ENCODE assay signal across 9 cellular contexts in genomic region chr14:63770187-63770807, GRCh38. TPM values are rescaled to one million over a fixed set of nuclear protein-coding genes. Genes with fewer than 3 reads are reported as not detected.
A peak's percentile ranks its signal among the peaks of the same experiment; 100 is the strongest.
DNase-seq lines count a peak whose midpoint lies in the region; ATAC-seq and TF ChIP-seq lines count a peak whose summit lies in the region.
"Had no signal": no experiment of that assay in that cellular context is flagged by ENCODE, and none has a peak within 500 bp of the region (broad histone marks: within the 10 kb centered on the region; RNA-seq: fewer than 3 reads in every experiment).

No MANE protein-coding gene starts in this region.

- peak; percentile 62 for DNase-seq in DMS 273 (lab: John Stamatoyannopoulos, UW; ENCODE audit: unreplicated experiment)
- DNase-seq in DMS 273 treated with DMSO at 0.1 percent for 48 hours (lab: John Stamatoyannopoulos, UW), result no peak
- peak; percentile 49 for DNase-seq in RPMI7951 (ENCODE audit: low read depth)
- peak; percentile 11 for DNase-seq in activated naive CD8-positive, alpha-beta T cell treated with anti-CD3 and anti-CD28 coated beads for 36 hours
- DNase-seq in right atrium auricular region (ENCODE audit: low spot score), result no peak
- DNase-seq in stimulated activated CD4-positive, alpha-beta T cell treated with anti-CD3 and anti-CD28 coated beads, Interleukin-2, amount 100 ng/mL, for 24 hours, result peak; percentile 41 to 51
- no peak for DNase-seq in DMS153 treated with DMSO at 0.1 percent for 48 hours (lab: John Stamatoyannopoulos, UW; ENCODE audit: unreplicated experiment)

- H3K36me3 Mint-ChIP-seq in activated naive CD8-positive, alpha-beta T cell treated with anti-CD3 and anti-CD28 coated beads for 36 hours, result no peaks in the 10 kb centered on the region

- peaks cover 2% of the 10 kb centered on the region for H3K4me1 Mint-ChIP-seq in activated naive CD8-positive, alpha-beta T cell treated with anti-CD3 and anti-CD28 coated beads for 36 hours

- H3K27ac ChIP-seq in right atrium auricular region, result no peak overlapping the region

- no peak overlapping the region for H3K27ac Mint-ChIP-seq in activated naive CD8-positive, alpha-beta T cell treated with anti-CD3 and anti-CD28 coated beads for 36 hours
- H3K27ac Mint-ChIP-seq: dendritic cell treated with granulocyte-macrophage colony-stimulating factor and Interleukin-4, amounts not matched to agents 40 ng/mL and 50 ng/mL, for 4 days had no signal

- no peaks in the 10 kb centered on the region for H3K27me3 ChIP-seq in right atrium auricular region

- H3K9me3 ChIP-seq in right atrium auricular region, result no peaks in the 10 kb centered on the region

- H3K4me3 ChIP-seq in right atrium auricular region, result no peak overlapping the region

- no peaks in the 10 kb centered on the region for H3K36me3 ChIP-seq in right atrium auricular region

- peak; percentile 82 for ATAC-seq in HG02759 (IDR thresholded peaks at IDR 0.05; ENCODE audit: unreplicated experiment)

- no peaks in the 10 kb centered on the region for H3K4me1 ChIP-seq in right atrium auricular region

- no peaks in the 10 kb centered on the region for H3K27me3 Mint-ChIP-seq in activated naive CD8-positive, alpha-beta T cell treated with anti-CD3 and anti-CD28 coated beads for 36 hours
- H3K27me3 Mint-ChIP-seq: dendritic cell treated with granulocyte-macrophage colony-stimulating factor and Interleukin-4, amounts not matched to agents 40 ng/mL and 50 ng/mL, for 4 days had no signal

- no peaks in the 10 kb centered on the region for H3K9me3 Mint-ChIP-seq in activated naive CD8-positive, alpha-beta T cell treated with anti-CD3 and anti-CD28 coated beads for 36 hours
- H3K9me3 Mint-ChIP-seq: dendritic cell treated with granulocyte-macrophage colony-stimulating factor and Interleukin-4, amounts not matched to agents 40 ng/mL and 50 ng/mL, for 4 days had no signal

- peak; percentile 35 to 68 for TF ChIP-seq CTCF in right atrium auricular region (IDR thresholded peaks at IDR 0.05)

- H3K4me3 Mint-ChIP-seq in activated naive CD8-positive, alpha-beta T cell treated with anti-CD3 and anti-CD28 coated beads for 36 hours, result no peak overlapping the region
- H3K4me3 Mint-ChIP-seq: dendritic cell treated with granulocyte-macrophage colony-stimulating factor and Interleukin-4, amounts not matched to agents 40 ng/mL and 50 ng/mL, for 4 days had no signal

RNA-seq across cellular contexts. Expression of gene SGPP1, which starts 42.4 kb away (rescaled TPM):
- total RNA-seq in RPMI7951 (2014; rRNA removed; shearing (Covaris generic)), result 22.5 and 29.6 TPM in 2 replicates
- 10 to 100 TPM; 11.0 to 11.6 TPM for total RNA-seq in activated naive CD8-positive, alpha-beta T cell treated with anti-CD3 and anti-CD28 coated beads for 36 hours
- total RNA-seq in right atrium auricular region, result 1 to 10 TPM; 9.1 to 9.3 TPM

Comparison
In these comparisons a context has a peak if more than half of its experiments do, and no peak if none do; other contexts are left out.
1. DNase-seq: peak in DMS 273 (single experiment), RPMI7951 (single experiment), activated naive CD8-positive, alpha-beta T cell treated with anti-CD3 and anti-CD28 coated beads for 36 hours (single experiment) and stimulated activated CD4-positive, alpha-beta T cell treated with anti-CD3 and anti-CD28 coated beads, Interleukin-2, amount 100 ng/mL, for 24 hours (2 of 2); none in DMS 273 treated with DMSO at 0.1 percent for 48 hours (single experiment), right atrium auricular region (single experiment) and DMS153 treated with DMSO at 0.1 percent for 48 hours (single experiment).